In genomic region chr16:87338155-87338765, GRCh38 we compare ENCODE assay signal across 19 cellular contexts.
"Had no signal": no experiment of that assay in that cellular context is flagged by ENCODE, and none has a peak within 500 bp of the region (broad histone marks: within the 10 kb centered on the region; RNA-seq: fewer than 3 reads in every experiment).

No MANE protein-coding gene starts in this region.

- H3K4me1 ChIP-seq: heart left ventricle had no signal

- DNase-seq: effector memory CD4-positive, alpha-beta T cell; hippocampal formation; mammary epithelial cell; naive thymus-derived CD4-positive, alpha-beta T cell; retina; spleen; stimulated activated CD4-positive, alpha-beta T cell treated with anti-CD3 and anti-CD28 coated beads, Interleukin-15, amount 100 ng/mL, for 24 hours; stimulated activated CD4-positive, alpha-beta T cell treated with anti-CD3 and anti-CD28 coated beads, Interleukin-1b, Interleukin-23, amount 100 ng/mL, for 48 hours; stimulated activated CD4-positive, alpha-beta T cell treated with anti-CD3 and anti-CD28 coated beads, Interleukin-4, amount 100 ng/mL, for 24 hours; stimulated activated naive B cell treated with anti-CD40 and anti-IgM and Interleukin-4, amounts not matched to agents 10 μg/mL and 1 μg/mL and 100 μg/mL, for 72 hours had no signal

- H3K36me3 ChIP-seq: neural progenitor cell had no signal

- H3K27me3 ChIP-seq: heart left ventricle, neural progenitor cell, spleen had no signal

- H3K4me2 ChIP-seq: neural progenitor cell had no signal

- H3K4me3 Mint-ChIP-seq: neural progenitor cell; stimulated activated naive B cell treated with anti-CD40 and anti-IgM and Interleukin-4, amounts not matched to agents 10 μg/mL and 1 μg/mL and 100 μg/mL, for 72 hours had no signal

- H2AFZ ChIP-seq: neural progenitor cell had no signal

- H3K27me3 Mint-ChIP-seq: naive thymus-derived CD4-positive, alpha-beta T cell; stimulated activated naive B cell treated with anti-CD40 and anti-IgM and Interleukin-4, amounts not matched to agents 10 μg/mL and 1 μg/mL and 100 μg/mL, for 72 hours had no signal

- H3K9ac ChIP-seq: neural progenitor cell had no signal

- ATAC-seq: esophagus mucosa; heart left ventricle; left lobe of liver; naive thymus-derived CD4-positive, alpha-beta T cell; psoas muscle; sciatic nerve had no signal

- FAIRE-seq: endometrium, frontal cortex, islet of Langerhans had no signal

- H3K4me3 ChIP-seq: heart left ventricle, neural progenitor cell, psoas muscle, spleen had no signal

- H3K27ac ChIP-seq: heart left ventricle, neural progenitor cell, psoas muscle, spleen had no signal

- H3K9me3 ChIP-seq: heart left ventricle, psoas muscle, spleen had no signal

- H3K9me3 Mint-ChIP-seq: neural progenitor cell had no signal
